ENCODE assay signal across 9 cellular contexts in the genomic region with DNA sequence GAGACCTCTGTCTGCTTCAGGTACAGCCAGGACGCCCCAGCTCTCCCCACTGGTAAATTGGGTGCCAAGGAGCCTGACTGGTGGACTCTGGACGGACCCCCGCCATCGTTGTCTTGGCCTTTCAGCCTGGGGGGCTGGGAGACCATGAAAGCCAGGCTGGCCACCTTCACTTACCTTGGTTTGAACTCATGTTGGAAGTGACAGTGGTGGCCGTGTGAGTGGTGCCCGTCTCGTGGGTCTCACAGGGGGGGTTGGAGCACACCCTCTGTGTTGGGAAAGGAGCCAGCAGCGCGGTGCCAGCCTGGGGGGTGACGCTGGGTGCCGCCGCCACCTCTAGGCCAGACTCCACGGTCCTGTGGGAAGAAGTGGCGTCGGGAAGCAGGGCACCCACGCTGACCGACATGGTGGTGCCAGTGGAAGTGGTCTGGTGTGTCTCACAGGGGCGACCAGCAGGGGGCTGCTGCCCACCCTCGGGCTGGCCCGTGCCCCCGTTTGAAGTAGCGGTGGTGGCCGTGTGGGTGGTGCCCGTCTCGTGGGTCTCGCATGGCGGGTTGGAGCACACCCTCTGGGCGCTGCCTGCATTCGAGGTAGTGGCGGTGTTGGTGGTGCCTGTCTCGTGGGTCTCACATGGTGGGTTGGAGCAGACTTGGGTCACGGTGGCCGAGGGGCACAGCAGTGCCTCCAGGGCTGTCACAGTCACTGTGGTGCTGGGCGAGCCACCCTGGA. TPM values are rescaled to one million over a fixed set of nuclear protein-coding genes. Genes with fewer than 3 reads are reported as not detected.
A peak's percentile ranks its signal among the peaks of the same experiment; 100 is the strongest.
DNase-seq lines count a peak whose midpoint lies in the region; ATAC-seq, FAIRE-seq and TF ChIP-seq lines count a peak whose summit lies in the region.
"Had no signal": no experiment of that assay in that cellular context is flagged by ENCODE, and none has a peak within 500 bp of the region (broad histone marks: within the 10 kb centered on the region; RNA-seq: fewer than 3 reads in every experiment).

No MANE protein-coding gene starts in this region.

- no peaks in the 10 kb centered on the region for H3K27me3 ChIP-seq in HepG2 (ENCODE audit: control insufficient read depth in 1 of 2, insufficient read depth in 2 of 2, low read length in 2 of 2)

- H3K27ac ChIP-seq in HepG2 (ENCODE audit: extremely low read length, insufficient read depth, low read length): no peak overlapping the region
- peak overlapping the region; percentile 52 for H3K27ac ChIP-seq in temporal lobe (ENCODE audit: low read depth, low read length)

- H3K4me1 Mint-ChIP-seq in activated T-cell treated with anti-CD3 and anti-CD28 coated beads, Interleukin-2, amount 50 U/mL, for 24 hours (ENCODE audit: low read depth): peaks cover 32% of the 10 kb centered on the region
- H3K4me1 Mint-ChIP-seq in activated CD8-positive, alpha-beta T cell treated with anti-CD3 and anti-CD28 coated beads, Interleukin-2, amount 10 ng/mL, durations not matched to agents 7 days and 5 days (ENCODE audit: low read depth): peaks cover 26% of the 10 kb centered on the region

- H3K36me3 ChIP-seq in HepG2 (replicated peaks in 1 of 2; ENCODE audit: control insufficient read depth in 1 of 2, insufficient read depth in 2 of 2, low read length in 2 of 2): peaks cover 19 to 67% of the 10 kb centered on the region in 2 experiments; a peak in 4 of 5 replicates

- no peaks in the 10 kb centered on the region for H3K27me3 Mint-ChIP-seq in activated T-cell treated with anti-CD3 and anti-CD28 coated beads, Interleukin-2, amount 50 U/mL, for 24 hours
- no peaks in the 10 kb centered on the region for H3K27me3 Mint-ChIP-seq in activated CD8-positive, alpha-beta T cell treated with anti-CD3 and anti-CD28 coated beads, Interleukin-2, amount 10 ng/mL, durations not matched to agents 7 days and 5 days (ENCODE audit: low read depth)

- no TSS peak for BruUV-seq in HepG2 (replicated peaks; lab: Mats Ljungman, UMichigan)

- no peak overlapping the region for H3K4me3 ChIP-seq in HepG2 (replicated peaks in 1 of 3; ENCODE audit: insufficient read depth in 1 of 3, low read depth in 2 of 3, low read length in 3 of 3)

- no peak for TF ChIP-seq RAD21 in HepG2 (CRISPR knock-in tag; IDR thresholded peaks at IDR 0.05)

- H3K9me3 ChIP-seq in HepG2 (ENCODE audit: low read length): no peaks in the 10 kb centered on the region

- no peak overlapping the region for H3K9ac ChIP-seq in HepG2 (ENCODE audit: insufficient read depth, low read depth, low read length)

- CTCF ChIA-PET in activated CD8-positive, alpha-beta T cell treated with anti-CD3 and anti-CD28 coated beads, Interleukin-2, amount 10 ng/mL, durations not matched to agents 7 days and 5 days (lab: Charles Lee): interaction anchor here (2.3 to 10.6 kb wide), 2 partner anchors 12 to 28 kb away, joined by 15 to 228 read pairs; partner anchors contain the start of gene ARHGAP4
- CTCF ChIA-PET in HepG2 (lab: Yijun Ruan, JAX; ENCODE audit: low intra/inter-chr PET ratio, low total read pairs): interaction anchor here (1.2 to 1.5 kb wide), 2 partner anchors 31 to 190 kb away, joined by 6 to 8 read pairs; partner anchors contain the start of gene PLXNB3

- 97% methylated on average over 12 of the region's 34 CpGs for WGBS in HepG2 (ENCODE audit: low lambda C conversion rate)

- H2AFZ ChIP-seq in HepG2 (ENCODE audit: low read length): no peak overlapping the region

- TF ChIP-seq CTCF in HepG2 (CRISPR knock-in tag; IDR thresholded peaks at IDR 0.05) (peak; percentile 23; the same call in 1 of the 2 replicates), D721Med (IDR thresholded peaks at IDR 0.05; ENCODE audit: insufficient read depth, missing control alignments) (no peak)

- H3K27ac Mint-ChIP-seq in activated T-cell treated with anti-CD3 and anti-CD28 coated beads, Interleukin-2, amount 50 U/mL, for 24 hours: peak overlapping the region; percentile 69
- H3K27ac Mint-ChIP-seq in activated CD8-positive, alpha-beta T cell treated with anti-CD3 and anti-CD28 coated beads, Interleukin-2, amount 10 ng/mL, durations not matched to agents 7 days and 5 days: peak overlapping the region; percentile 66

- no peak for TF ChIP-seq POLR2A in HepG2 (IDR thresholded peaks at IDR 0.05; ENCODE audit: insufficient read depth in 1 of 2, low read depth in 2 of 2, low read length in 2 of 2)

- TF ChIP-seq EP300 in HepG2 (IDR thresholded peaks at IDR 0.05; ENCODE audit: low read depth in 2 of 2, low read length in 2 of 2): no peak
- no peak for TF ChIP-seq EP300 in HepG2 (CRISPR knock-in tag; IDR thresholded peaks at IDR 0.05; ENCODE audit: borderline replicate concordance)

- H3K9me3 Mint-ChIP-seq in activated T-cell treated with anti-CD3 and anti-CD28 coated beads, Interleukin-2, amount 50 U/mL, for 24 hours: no peaks in the 10 kb centered on the region
- H3K9me3 Mint-ChIP-seq in activated CD8-positive, alpha-beta T cell treated with anti-CD3 and anti-CD28 coated beads, Interleukin-2, amount 10 ng/mL, durations not matched to agents 7 days and 5 days (ENCODE audit: insufficient read depth): no peaks in the 10 kb centered on the region

- no peaks in the 10 kb centered on the region for H3K79me2 ChIP-seq in HepG2 (ENCODE audit: insufficient read depth, low read length)

- DNase-seq in activated T-cell treated with anti-CD3 and anti-CD28 coated beads, Interleukin-2, amount 50 U/mL, for 24 hours: no peak
- DNase-seq in activated T-cell treated with anti-CD3 and anti-CD28 coated beads for 4 hours (no peak), HepG2 (ENCODE audit: low spot score) (no peak), D721Med (ENCODE audit: insufficient read length, low spot score) (no peak), HT-29 (ENCODE audit: low spot score) (no peak)
- no peak for DNase-seq in activated CD8-positive, alpha-beta T cell treated with anti-CD3 and anti-CD28 coated beads, Interleukin-2, amount 10 ng/mL, durations not matched to agents 7 days and 5 days
- DNase-seq: NCI-H2081 treated with DMSO at 0.1 percent for 48 hours had no signal

- H3K36me3 Mint-ChIP-seq in activated T-cell treated with anti-CD3 and anti-CD28 coated beads, Interleukin-2, amount 50 U/mL, for 24 hours (ENCODE audit: low read depth): peaks cover 97% of the 10 kb centered on the region
- peaks cover 46% of the 10 kb centered on the region for H3K36me3 Mint-ChIP-seq in activated CD8-positive, alpha-beta T cell treated with anti-CD3 and anti-CD28 coated beads, Interleukin-2, amount 10 ng/mL, durations not matched to agents 7 days and 5 days (ENCODE audit: low read depth)

- FAIRE-seq in HepG2 (lab: Jason Lieb, UNC) (no peak), D721Med (lab: Jason Lieb, UNC) (no peak)

- no peak for ATAC-seq in activated CD8-positive, alpha-beta T cell treated with anti-CD3 and anti-CD28 coated beads, Interleukin-2, amount 10 ng/mL, durations not matched to agents 7 days and 5 days
- ATAC-seq in HepG2 (peak; percentile 26), GM18498 (IDR thresholded peaks at IDR 0.05; ENCODE audit: unreplicated experiment) (no peak)

- H3K4me2 ChIP-seq in HepG2 (ENCODE audit: low read depth, low read length): no peak overlapping the region

- H3K4me1 ChIP-seq in HepG2 (ENCODE audit: insufficient read depth, low read length): no peaks in the 10 kb centered on the region

- H4K20me1 ChIP-seq in HepG2 (ENCODE audit: insufficient read depth, low read length): 0 out of 2 replicates have a peak, but pooled peaks cover 2% of the 10 kb centered on the region

- in situ Hi-C loops in HepG2 (cut with HindIII; ENCODE audit: extremely low pct_ligation_motif_present, low pct_unique_long_range_greater_than_20kb): no loop called here

- POLR2A ChIA-PET in activated CD8-positive, alpha-beta T cell treated with anti-CD3 and anti-CD28 coated beads, Interleukin-2, amount 10 ng/mL, durations not matched to agents 7 days and 5 days (lab: Charles Lee): no interaction called here
- POLR2A ChIA-PET in HepG2 (lab: Yijun Ruan, JAX): no interaction called here

- intact Hi-C loops in HepG2 (cut with micrococcal nuclease; ENCODE audit: unreplicated experiment): no loop called here

- H3K4me3 Mint-ChIP-seq in activated T-cell treated with anti-CD3 and anti-CD28 coated beads, Interleukin-2, amount 50 U/mL, for 24 hours: no peak overlapping the region
- no peak overlapping the region for H3K4me3 Mint-ChIP-seq in activated CD8-positive, alpha-beta T cell treated with anti-CD3 and anti-CD28 coated beads, Interleukin-2, amount 10 ng/mL, durations not matched to agents 7 days and 5 days

RNA-seq across cellular contexts. Expression of gene RENBP, which starts 9.6 kb away (rescaled TPM):
- 10 to 100 TPM; 12.1 to 13.6 TPM for total RNA-seq in activated CD8-positive, alpha-beta T cell treated with anti-CD3 and anti-CD28 coated beads, Interleukin-2, amount 10 ng/mL, durations not matched to agents 7 days and 5 days
- 0.77 and 1.4 TPM in 2 replicates for total RNA-seq in HepG2 (2016; rRNA removed; fragmentation: Illumina TruSeq; extraction: Trizol)
- not detected in 2 replicates for total RNA-seq in HepG2 (2016; cell fraction: cytosol; rRNA removed; fragmentation: Illumina TruSeq; extraction: Trizol; ENCODE audit: low read depth)
- 0.48 and 1.3 TPM in 2 replicates for total RNA-seq in HepG2 (2016; cell fraction: insoluble cytoplasmic fraction; rRNA removed; fragmentation: Illumina TruSeq; extraction: Trizol)
- total RNA-seq in HepG2 (2016; cell fraction: membrane; rRNA removed; fragmentation: Illumina TruSeq; extraction: Trizol): 0.31 and 0.34 TPM in 2 replicates
- 0.78 and 1.4 TPM in 2 replicates for total RNA-seq in HepG2 (2016; cell fraction: nucleus; rRNA removed; fragmentation: Illumina TruSeq; extraction: Trizol)
- polyA plus RNA-seq in HepG2 (2011; rRNA removed): 2.0 and 2.6 TPM in 2 replicates
- 2.7 and 3.2 TPM in 2 replicates for polyA plus RNA-seq in HepG2 (2011; cell fraction: cytosol; rRNA removed)
- 7.0 and 9.2 TPM in 2 replicates for polyA plus RNA-seq in HepG2 (2011; cell fraction: nucleus; rRNA removed)
- polyA plus RNA-seq in HepG2 (2012): 1.5 and 2.1 TPM in 2 replicates
- polyA plus RNA-seq in HepG2 (2016; cell fraction: cytosol; fragmentation: Illumina TruSeq; extraction: Trizol; ENCODE audit: low read depth): 0.29 and 0.48 TPM in 2 replicates
- polyA plus RNA-seq in HepG2 (2016; cell fraction: insoluble cytoplasmic fraction; fragmentation: Illumina TruSeq; extraction: Trizol; ENCODE audit: low read depth): 0.72 and 1.8 TPM in 2 replicates
- 0.16 and 0.45 TPM in 2 replicates for polyA plus RNA-seq in HepG2 (2016; cell fraction: membrane; fragmentation: Illumina TruSeq; extraction: Trizol; ENCODE audit: low read depth)
- 0.89 and 1.6 TPM in 2 replicates for polyA plus RNA-seq in HepG2 (2016; cell fraction: nucleus; fragmentation: Illumina TruSeq; extraction: Trizol; ENCODE audit: insufficient read depth, low read depth)
- polyA minus RNA-seq in HepG2 (2011; rRNA and poly(A)+ RNA removed; ENCODE audit: low replicate concordance): 3.3 TPM in 1 of 2 replicates, not detected in the other
- polyA minus RNA-seq in HepG2 (2011; cell fraction: cytosol; rRNA and poly(A)+ RNA removed): 0.53 and 1.5 TPM in 2 replicates
- polyA minus RNA-seq in HepG2 (2011; cell fraction: nucleus; rRNA and poly(A)+ RNA removed): 1.6 and 1.7 TPM in 2 replicates
- 1.5 TPM for total RNA-seq in temporal lobe
- 0.08 and 0.91 TPM in 2 replicates for total RNA-seq in HT-29 (2014; rRNA removed; shearing (Covaris generic))

RNA-seq across cellular contexts. Expression of gene HCFC1, which starts 17.6 kb away (rescaled TPM):
- 100 to 1,000 TPM; 141 to 146 TPM for total RNA-seq in activated CD8-positive, alpha-beta T cell treated with anti-CD3 and anti-CD28 coated beads, Interleukin-2, amount 10 ng/mL, durations not matched to agents 7 days and 5 days
- total RNA-seq in HepG2 (2016; rRNA removed; fragmentation: Illumina TruSeq; extraction: Trizol) (17.8 and 24.0 TPM in 2 replicates), temporal lobe (20.4 TPM)
- total RNA-seq in HepG2 (2016; cell fraction: cytosol; rRNA removed; fragmentation: Illumina TruSeq; extraction: Trizol; ENCODE audit: low read depth): 3.1 and 3.2 TPM in 2 replicates
- 18.3 and 20.3 TPM in 2 replicates for total RNA-seq in HepG2 (2016; cell fraction: insoluble cytoplasmic fraction; rRNA removed; fragmentation: Illumina TruSeq; extraction: Trizol)
- total RNA-seq in HepG2 (2016; cell fraction: membrane; rRNA removed; fragmentation: Illumina TruSeq; extraction: Trizol): 11.9 and 12.8 TPM in 2 replicates
- 17.9 and 21.9 TPM in 2 replicates for total RNA-seq in HepG2 (2016; cell fraction: nucleus; rRNA removed; fragmentation: Illumina TruSeq; extraction: Trizol)
- polyA plus RNA-seq in HepG2 (2011; rRNA removed): 5.8 TPM in 2 replicates
- polyA plus RNA-seq in HepG2 (2011; cell fraction: cytosol; rRNA removed): 4.6 and 5.7 TPM in 2 replicates
- polyA plus RNA-seq in HepG2 (2011; cell fraction: nucleus; rRNA removed): 27.7 and 34.4 TPM in 2 replicates
- 18.3 and 21.2 TPM in 2 replicates for polyA plus RNA-seq in HepG2 (2012)
- polyA plus RNA-seq in HepG2 (2016; cell fraction: cytosol; fragmentation: Illumina TruSeq; extraction: Trizol; ENCODE audit: low read depth): 2.2 and 2.6 TPM in 2 replicates
- polyA plus RNA-seq in HepG2 (2016; cell fraction: insoluble cytoplasmic fraction; fragmentation: Illumina TruSeq; extraction: Trizol; ENCODE audit: low read depth): 32.5 and 46.4 TPM in 2 replicates
- polyA plus RNA-seq in HepG2 (2016; cell fraction: membrane; fragmentation: Illumina TruSeq; extraction: Trizol; ENCODE audit: low read depth): 7.0 and 9.4 TPM in 2 replicates
- 60.1 and 68.4 TPM in 2 replicates for polyA plus RNA-seq in HepG2 (2016; cell fraction: nucleus; fragmentation: Illumina TruSeq; extraction: Trizol; ENCODE audit: insufficient read depth, low read depth)
- polyA minus RNA-seq in HepG2 (2011; rRNA and poly(A)+ RNA removed; ENCODE audit: low replicate concordance): 16.9 and 25.4 TPM in 2 replicates
- 17.9 and 19.6 TPM in 2 replicates for polyA minus RNA-seq in HepG2 (2011; cell fraction: cytosol; rRNA and poly(A)+ RNA removed)
- 10.3 and 14.4 TPM in 2 replicates for polyA minus RNA-seq in HepG2 (2011; cell fraction: nucleus; rRNA and poly(A)+ RNA removed)
- total RNA-seq in HT-29 (2014; rRNA removed; shearing (Covaris generic)): 106 and 124 TPM in 2 replicates

RNA-seq across cellular contexts. Expression of gene TMEM187, which starts 18.5 kb away (rescaled TPM):
- total RNA-seq in activated CD8-positive, alpha-beta T cell treated with anti-CD3 and anti-CD28 coated beads, Interleukin-2, amount 10 ng/mL, durations not matched to agents 7 days and 5 days: 1 to 10 TPM; 5.9 to 6.2 TPM
- 1.7 and 2.2 TPM in 2 replicates for total RNA-seq in HepG2 (2016; rRNA removed; fragmentation: Illumina TruSeq; extraction: Trizol)
- total RNA-seq in HepG2 (2016; cell fraction: cytosol; rRNA removed; fragmentation: Illumina TruSeq; extraction: Trizol; ENCODE audit: low read depth): 0.40 and 0.53 TPM in 2 replicates
- total RNA-seq in HepG2 (2016; cell fraction: insoluble cytoplasmic fraction; rRNA removed; fragmentation: Illumina TruSeq; extraction: Trizol): 2.0 and 3.2 TPM in 2 replicates
- 1.1 and 1.3 TPM in 2 replicates for total RNA-seq in HepG2 (2016; cell fraction: membrane; rRNA removed; fragmentation: Illumina TruSeq; extraction: Trizol)
- 2.5 and 3.6 TPM in 2 replicates for total RNA-seq in HepG2 (2016; cell fraction: nucleus; rRNA removed; fragmentation: Illumina TruSeq; extraction: Trizol)
- polyA plus RNA-seq in HepG2 (2011; rRNA removed): 6.2 and 6.7 TPM in 2 replicates
- polyA plus RNA-seq in HepG2 (2011; cell fraction: cytosol; rRNA removed): 7.0 and 11.0 TPM in 2 replicates
- polyA plus RNA-seq in HepG2 (2011; cell fraction: nucleus; rRNA removed): 4.7 and 4.8 TPM in 2 replicates
- 5.0 and 5.4 TPM in 2 replicates for polyA plus RNA-seq in HepG2 (2012)
- 0.63 and 0.91 TPM in 2 replicates for polyA plus RNA-seq in HepG2 (2016; cell fraction: cytosol; fragmentation: Illumina TruSeq; extraction: Trizol; ENCODE audit: low read depth)
- polyA plus RNA-seq in HepG2 (2016; cell fraction: insoluble cytoplasmic fraction; fragmentation: Illumina TruSeq; extraction: Trizol; ENCODE audit: low read depth): 1.3 and 2.0 TPM in 2 replicates
- polyA plus RNA-seq in HepG2 (2016; cell fraction: membrane; fragmentation: Illumina TruSeq; extraction: Trizol; ENCODE audit: low read depth): 0.69 and 1.2 TPM in 2 replicates
- polyA plus RNA-seq in HepG2 (2016; cell fraction: nucleus; fragmentation: Illumina TruSeq; extraction: Trizol; ENCODE audit: insufficient read depth, low read depth): 3.0 and 3.8 TPM in 2 replicates
- 9.2 and 13.1 TPM in 2 replicates for polyA minus RNA-seq in HepG2 (2011; rRNA and poly(A)+ RNA removed; ENCODE audit: low replicate concordance)
- 3.5 and 3.7 TPM in 2 replicates for polyA minus RNA-seq in HepG2 (2011; cell fraction: cytosol; rRNA and poly(A)+ RNA removed)
- 1.4 and 3.5 TPM in 2 replicates for polyA minus RNA-seq in HepG2 (2011; cell fraction: nucleus; rRNA and poly(A)+ RNA removed)
- total RNA-seq in temporal lobe: 1.7 TPM
- total RNA-seq in HT-29 (2014; rRNA removed; shearing (Covaris generic)): 21.4 and 23.4 TPM in 2 replicates

RNA-seq across cellular contexts. Expression of gene NAA10, which starts 19.2 kb away (rescaled TPM):
- 100 to 1,000 TPM in 1 of 2 experiments, 10 to 100 TPM in 1; 98.9 to 106 TPM for total RNA-seq in activated CD8-positive, alpha-beta T cell treated with anti-CD3 and anti-CD28 coated beads, Interleukin-2, amount 10 ng/mL, durations not matched to agents 7 days and 5 days
- total RNA-seq in HepG2 (2016; rRNA removed; fragmentation: Illumina TruSeq; extraction: Trizol) (51.1 and 51.7 TPM in 2 replicates), temporal lobe (18.7 TPM)
- 55.8 and 62.5 TPM in 2 replicates for total RNA-seq in HepG2 (2016; cell fraction: cytosol; rRNA removed; fragmentation: Illumina TruSeq; extraction: Trizol; ENCODE audit: low read depth)
- total RNA-seq in HepG2 (2016; cell fraction: insoluble cytoplasmic fraction; rRNA removed; fragmentation: Illumina TruSeq; extraction: Trizol): 47.6 and 50.9 TPM in 2 replicates
- total RNA-seq in HepG2 (2016; cell fraction: membrane; rRNA removed; fragmentation: Illumina TruSeq; extraction: Trizol): 52.1 and 59.2 TPM in 2 replicates
- 27.3 and 30.2 TPM in 2 replicates for total RNA-seq in HepG2 (2016; cell fraction: nucleus; rRNA removed; fragmentation: Illumina TruSeq; extraction: Trizol)
- 49.1 and 49.2 TPM in 2 replicates for polyA plus RNA-seq in HepG2 (2011; rRNA removed)
- 61.9 and 80.7 TPM in 2 replicates for polyA plus RNA-seq in HepG2 (2011; cell fraction: cytosol; rRNA removed)
- polyA plus RNA-seq in HepG2 (2011; cell fraction: nucleus; rRNA removed): 84.9 and 98.2 TPM in 2 replicates
- polyA plus RNA-seq in HepG2 (2012): 45.4 and 52.3 TPM in 2 replicates
- 168 and 195 TPM in 2 replicates for polyA plus RNA-seq in HepG2 (2016; cell fraction: cytosol; fragmentation: Illumina TruSeq; extraction: Trizol; ENCODE audit: low read depth)
- 99.2 and 109 TPM in 2 replicates for polyA plus RNA-seq in HepG2 (2016; cell fraction: insoluble cytoplasmic fraction; fragmentation: Illumina TruSeq; extraction: Trizol; ENCODE audit: low read depth)
- 92.8 and 108 TPM in 2 replicates for polyA plus RNA-seq in HepG2 (2016; cell fraction: membrane; fragmentation: Illumina TruSeq; extraction: Trizol; ENCODE audit: low read depth)
- polyA plus RNA-seq in HepG2 (2016; cell fraction: nucleus; fragmentation: Illumina TruSeq; extraction: Trizol; ENCODE audit: insufficient read depth, low read depth): 92.2 and 97.8 TPM in 2 replicates
- 30.3 and 98.8 TPM in 2 replicates for polyA minus RNA-seq in HepG2 (2011; rRNA and poly(A)+ RNA removed; ENCODE audit: low replicate concordance)
- polyA minus RNA-seq in HepG2 (2011; cell fraction: cytosol; rRNA and poly(A)+ RNA removed): 14.6 and 17.3 TPM in 2 replicates
- 23.7 and 25.0 TPM in 2 replicates for polyA minus RNA-seq in HepG2 (2011; cell fraction: nucleus; rRNA and poly(A)+ RNA removed)
- 304 and 321 TPM in 2 replicates for total RNA-seq in HT-29 (2014; rRNA removed; shearing (Covaris generic))

RNA-seq across cellular contexts. Expression of gene ARHGAP4, which starts 28.0 kb away (rescaled TPM):
- total RNA-seq in activated CD8-positive, alpha-beta T cell treated with anti-CD3 and anti-CD28 coated beads, Interleukin-2, amount 10 ng/mL, durations not matched to agents 7 days and 5 days: 100 to 1,000 TPM; 317 to 324 TPM
- total RNA-seq in HepG2 (2016; rRNA removed; fragmentation: Illumina TruSeq; extraction: Trizol): 0.64 TPM in 1 of 2 replicates, not detected in the other
- total RNA-seq in HepG2 (2016; cell fraction: cytosol; rRNA removed; fragmentation: Illumina TruSeq; extraction: Trizol; ENCODE audit: low read depth): not detected in 2 replicates
- total RNA-seq in HepG2 (2016; cell fraction: insoluble cytoplasmic fraction; rRNA removed; fragmentation: Illumina TruSeq; extraction: Trizol): 0.22 TPM in 1 of 2 replicates, not detected in the other
- 0.28 TPM in 1 of 2 replicates, not detected in the other for total RNA-seq in HepG2 (2016; cell fraction: membrane; rRNA removed; fragmentation: Illumina TruSeq; extraction: Trizol)
- total RNA-seq in HepG2 (2016; cell fraction: nucleus; rRNA removed; fragmentation: Illumina TruSeq; extraction: Trizol): 0.41 TPM in 1 of 2 replicates, not detected in the other
- 0.57 and 1.1 TPM in 2 replicates for polyA plus RNA-seq in HepG2 (2011; rRNA removed)
- polyA plus RNA-seq in HepG2 (2011; cell fraction: cytosol; rRNA removed): 0.10 and 0.19 TPM in 2 replicates
- 7.0 and 9.1 TPM in 2 replicates for polyA plus RNA-seq in HepG2 (2011; cell fraction: nucleus; rRNA removed)
- 0.35 and 0.59 TPM in 2 replicates for polyA plus RNA-seq in HepG2 (2012)
- polyA plus RNA-seq in HepG2 (2016; cell fraction: cytosol; fragmentation: Illumina TruSeq; extraction: Trizol; ENCODE audit: low read depth): not detected in 2 replicates
- polyA plus RNA-seq in HepG2 (2016; cell fraction: insoluble cytoplasmic fraction; fragmentation: Illumina TruSeq; extraction: Trizol; ENCODE audit: low read depth): not detected in 2 replicates
- not detected in 2 replicates for polyA plus RNA-seq in HepG2 (2016; cell fraction: membrane; fragmentation: Illumina TruSeq; extraction: Trizol; ENCODE audit: low read depth)
- 0.64 and 1.9 TPM in 2 replicates for polyA plus RNA-seq in HepG2 (2016; cell fraction: nucleus; fragmentation: Illumina TruSeq; extraction: Trizol; ENCODE audit: insufficient read depth, low read depth)
- 1.6 and 1.8 TPM in 2 replicates for polyA minus RNA-seq in HepG2 (2011; rRNA and poly(A)+ RNA removed; ENCODE audit: low replicate concordance)
- polyA minus RNA-seq in HepG2 (2011; cell fraction: cytosol; rRNA and poly(A)+ RNA removed): 1.1 TPM in 1 of 2 replicates, not detected in the other
- 1.2 and 2.8 TPM in 2 replicates for polyA minus RNA-seq in HepG2 (2011; cell fraction: nucleus; rRNA and poly(A)+ RNA removed)
- 3.2 TPM for total RNA-seq in temporal lobe
- total RNA-seq in HT-29 (2014; rRNA removed; shearing (Covaris generic)): 3.4 and 6.5 TPM in 2 replicates
